In genomic region chr12:30016656-30017055, GRCh38 we compare ENCODE assay signal across 9 cellular contexts.
"Had no signal": no experiment of that assay in that cellular context is flagged by ENCODE, and none has a peak within 500 bp of the region (broad histone marks: within the 10 kb centered on the region; RNA-seq: fewer than 3 reads in every experiment).

No MANE protein-coding gene starts in this region.

- ATAC-seq: HCT116, HepG2 had no signal

- H3K4me1 Mint-ChIP-seq: IgD-negative memory B cell had no signal

- DNase-seq: GM23248, GOT3, H7, HFFc6 had no signal

- H3K27me3 Mint-ChIP-seq: IgD-negative memory B cell had no signal

- H3K4me3 ChIP-seq: GM23248, HAP-1 had no signal

- H2AFZ ChIP-seq: GM23248 had no signal

- H3K27ac Mint-ChIP-seq: HFFc6, IgD-negative memory B cell had no signal

- H3K9me3 ChIP-seq: HAP-1 had no signal

- H3K27ac ChIP-seq: GM23248, HL-60 had no signal

- H3K36me3 Mint-ChIP-seq: IgD-negative memory B cell had no signal

- H3K4me3 Mint-ChIP-seq: HFFc6, IgD-negative memory B cell had no signal

- H3K36me3 ChIP-seq: HAP-1 had no signal

- H3K9ac ChIP-seq: GM23248 had no signal
